ENCODE assay signal across 19 cellular contexts in genomic region chr4:7055990-7056325, GRCh38. TPM values are rescaled to one million over a fixed set of nuclear protein-coding genes. Genes with fewer than 3 reads are reported as not detected.
DNase-seq lines count a peak whose midpoint lies in the region; ATAC-seq and TF ChIP-seq lines count a peak whose summit lies in the region.
"Had no signal": no experiment of that assay in that cellular context is flagged by ENCODE, and none has a peak within 500 bp of the region (broad histone marks: within the 10 kb centered on the region; RNA-seq: fewer than 3 reads in every experiment).

No MANE protein-coding gene starts in this region.

- peaks cover 43% of the 10 kb centered on the region for H3K36me3 Mint-ChIP-seq in activated CD8-positive, alpha-beta T cell treated with anti-CD3 and anti-CD28 coated beads, Interleukin-2, amount 10 ng/mL, durations not matched to agents 7 days and 5 days (ENCODE audit: low read depth)
- peaks cover 35% of the 10 kb centered on the region for H3K36me3 Mint-ChIP-seq in activated CD8-positive, alpha-beta T cell treated with anti-CD3 and anti-CD28 coated beads for 36 hours (ENCODE audit: low read depth)

- no peak for ATAC-seq in activated CD8-positive, alpha-beta T cell treated with anti-CD3 and anti-CD28 coated beads, Interleukin-2, amount 10 ng/mL, durations not matched to agents 7 days and 5 days
- no peak for ATAC-seq in activated CD8-positive, alpha-beta T cell treated with anti-CD3 and anti-CD28 coated beads for 36 hours
- ATAC-seq in stimulated activated naive CD8-positive, alpha-beta T cell treated with anti-CD3 and anti-CD28 coated beads, Interleukin-15, Interleukin-2, amounts not matched to agents 100 U/mL and 50 U/mL, for 24 hours, result no peak
- ATAC-seq in stimulated activated naive CD8-positive, alpha-beta T cell treated with anti-CD3 and anti-CD28 coated beads, Interleukin-15, amount 100 ng/mL, for 72 hours, result no peak
- ATAC-seq in HG03442 (IDR thresholded peaks at IDR 0.05; ENCODE audit: unreplicated experiment), result no peak
- ATAC-seq: K562 had no signal

- no peak overlapping the region for H2AFZ ChIP-seq in osteoblast (ENCODE audit: low read length)

- H3K27me3 Mint-ChIP-seq in activated CD8-positive, alpha-beta T cell treated with anti-CD3 and anti-CD28 coated beads, Interleukin-2, amount 10 ng/mL, durations not matched to agents 7 days and 5 days (ENCODE audit: low read depth), result no peaks in the 10 kb centered on the region
- H3K27me3 Mint-ChIP-seq in activated CD8-positive, alpha-beta T cell treated with anti-CD3 and anti-CD28 coated beads for 36 hours, result no peaks in the 10 kb centered on the region
- no peaks in the 10 kb centered on the region for H3K27me3 Mint-ChIP-seq in stimulated activated naive CD8-positive, alpha-beta T cell treated with anti-CD3 and anti-CD28 coated beads, Interleukin-15, amount 100 ng/mL, for 72 hours
- H3K27me3 Mint-ChIP-seq: B cell had no signal

- no peaks in the 10 kb centered on the region for H3K27me3 ChIP-seq in osteoblast (ENCODE audit: insufficient read depth, low read length)

- DNase-seq in activated CD8-positive, alpha-beta T cell treated with anti-CD3 and anti-CD28 coated beads, Interleukin-2, amount 10 ng/mL, durations not matched to agents 7 days and 5 days, result no peak
- no peak for DNase-seq in activated CD8-positive, alpha-beta T cell treated with anti-CD3 and anti-CD28 coated beads for 36 hours
- DNase-seq in stimulated activated naive CD8-positive, alpha-beta T cell treated with anti-CD3 and anti-CD28 coated beads, Interleukin-15, Interleukin-2, amounts not matched to agents 100 U/mL and 50 U/mL, for 24 hours, result peak; percentile 2
- no peak for DNase-seq in stimulated activated naive CD8-positive, alpha-beta T cell treated with anti-CD3 and anti-CD28 coated beads, Interleukin-15, amount 100 ng/mL, for 72 hours
- DNase-seq in osteoblast (ENCODE audit: insufficient read length, low spot score, missing footprints) (peak; percentile 62), NCI-H510A (lab: John Stamatoyannopoulos, UW) (no peak), NK-92 (lab: John Stamatoyannopoulos, UW; ENCODE audit: unreplicated experiment) (no peak)
- DNase-seq: 8988T, DMS79 treated with DMSO at 0.1 percent for 48 hours, NCI-H1092 treated with DMSO at 0.1 percent for 48 hours, NCI-H146, NCI-H2029 treated with DMSO at 0.1 percent for 48 hours, NCI-H2171 treated with DMSO at 0.1 percent for 48 hours, NCI-H446 treated with DMSO at 0.1 percent for 48 hours, NCI-H748 treated with DMSO at 0.1 percent for 48 hours, OCI-M1 had no signal

- TF ChIP-seq CTCF in activated CD8-positive, alpha-beta T cell treated with anti-CD3 and anti-CD28 coated beads for 36 hours (IDR thresholded peaks at IDR 0.05), result no peak
- TF ChIP-seq CTCF in osteoblast (IDR thresholded peaks at IDR 0.05; ENCODE audit: extremely low read depth, low read depth, low read length), result no peak

- peak overlapping the region; percentile 34 for H3K27ac Mint-ChIP-seq in activated CD8-positive, alpha-beta T cell treated with anti-CD3 and anti-CD28 coated beads, Interleukin-2, amount 10 ng/mL, durations not matched to agents 7 days and 5 days
- H3K27ac Mint-ChIP-seq in activated CD8-positive, alpha-beta T cell treated with anti-CD3 and anti-CD28 coated beads for 36 hours, result no peak overlapping the region
- no peak overlapping the region for H3K27ac Mint-ChIP-seq in stimulated activated naive CD8-positive, alpha-beta T cell treated with anti-CD3 and anti-CD28 coated beads, Interleukin-15, amount 100 ng/mL, for 72 hours
- H3K27ac Mint-ChIP-seq: B cell had no signal

- peaks cover 55% of the 10 kb centered on the region for H3K79me2 ChIP-seq in osteoblast (ENCODE audit: insufficient read depth, low read length)

- no peak overlapping the region for H3K4me2 ChIP-seq in osteoblast (ENCODE audit: insufficient read depth, low read length)

- H3K4me1 ChIP-seq in osteoblast (ENCODE audit: insufficient read depth, low read length), result peaks cover 5% of the 10 kb centered on the region

- peaks cover 49% of the 10 kb centered on the region for H3K36me3 ChIP-seq in osteoblast (ENCODE audit: insufficient read depth, low read length)

- H3K4me3 Mint-ChIP-seq in activated CD8-positive, alpha-beta T cell treated with anti-CD3 and anti-CD28 coated beads, Interleukin-2, amount 10 ng/mL, durations not matched to agents 7 days and 5 days, result no peak overlapping the region
- no peak overlapping the region for H3K4me3 Mint-ChIP-seq in activated CD8-positive, alpha-beta T cell treated with anti-CD3 and anti-CD28 coated beads for 36 hours
- H3K4me3 Mint-ChIP-seq in stimulated activated naive CD8-positive, alpha-beta T cell treated with anti-CD3 and anti-CD28 coated beads, Interleukin-15, amount 100 ng/mL, for 72 hours, result no peak overlapping the region
- H3K4me3 Mint-ChIP-seq: B cell had no signal

- CTCF ChIA-PET in activated CD8-positive, alpha-beta T cell treated with anti-CD3 and anti-CD28 coated beads, Interleukin-2, amount 10 ng/mL, durations not matched to agents 7 days and 5 days (lab: Charles Lee), result interaction anchor here (0.9 to 4.3 kb wide), 3 partner anchors 8 to 12 kb away, joined by 3 to 27 read pairs (median 23); partner anchors contain the start of genes GRPEL1 and TADA2B
- CTCF ChIA-PET in activated CD8-positive, alpha-beta T cell treated with anti-CD3 and anti-CD28 coated beads for 36 hours (lab: Charles Lee), result interaction anchor here (1.3 to 1.8 kb wide), 3 partner anchors 10 to 15 kb away, joined by 3 to 8 read pairs (median 6); partner anchors contain the start of gene TADA2B

- H3K9me3 Mint-ChIP-seq in activated CD8-positive, alpha-beta T cell treated with anti-CD3 and anti-CD28 coated beads, Interleukin-2, amount 10 ng/mL, durations not matched to agents 7 days and 5 days (ENCODE audit: insufficient read depth), result no peaks in the 10 kb centered on the region
- H3K9me3 Mint-ChIP-seq in activated CD8-positive, alpha-beta T cell treated with anti-CD3 and anti-CD28 coated beads for 36 hours, result no peaks in the 10 kb centered on the region
- no peaks in the 10 kb centered on the region for H3K9me3 Mint-ChIP-seq in stimulated activated naive CD8-positive, alpha-beta T cell treated with anti-CD3 and anti-CD28 coated beads, Interleukin-15, amount 100 ng/mL, for 72 hours

- peaks cover 13% of the 10 kb centered on the region for H4K20me1 ChIP-seq in osteoblast (ENCODE audit: insufficient read depth, low read length)

- intact Hi-C loops in activated CD8-positive, alpha-beta T cell treated with anti-CD3 and anti-CD28 coated beads for 36 hours (cut with micrococcal nuclease), result no loop called here

- POLR2A ChIA-PET in activated CD8-positive, alpha-beta T cell treated with anti-CD3 and anti-CD28 coated beads, Interleukin-2, amount 10 ng/mL, durations not matched to agents 7 days and 5 days (lab: Charles Lee), result interaction anchor here (0.6 to 1.3 kb wide), 2 partner anchors 12 to 13 kb away, joined by 3 to 5 read pairs; partner anchors contain the start of genes GRPEL1 and TADA2B
- POLR2A ChIA-PET in activated CD8-positive, alpha-beta T cell treated with anti-CD3 and anti-CD28 coated beads for 36 hours (lab: Charles Lee), result interaction anchor here (1.0 to 10.2 kb wide), 4 partner anchors 8 to 15 kb away, joined by 3 to 67 read pairs (median 15); partner anchors contain the start of genes GRPEL1 and TADA2B

- no peak overlapping the region for H3K27ac ChIP-seq in osteoblast (ENCODE audit: low read depth, low read length)

- no peak overlapping the region for H3K4me3 ChIP-seq in osteoblast (ENCODE audit: insufficient read depth, low read length)
- H3K4me3 ChIP-seq: K562 had no signal

- peaks cover 21% of the 10 kb centered on the region for H3K4me1 Mint-ChIP-seq in activated CD8-positive, alpha-beta T cell treated with anti-CD3 and anti-CD28 coated beads, Interleukin-2, amount 10 ng/mL, durations not matched to agents 7 days and 5 days (ENCODE audit: low read depth)
- H3K4me1 Mint-ChIP-seq in activated CD8-positive, alpha-beta T cell treated with anti-CD3 and anti-CD28 coated beads for 36 hours (ENCODE audit: low read depth), result peaks cover 24% of the 10 kb centered on the region
- H3K4me1 Mint-ChIP-seq in stimulated activated naive CD8-positive, alpha-beta T cell treated with anti-CD3 and anti-CD28 coated beads, Interleukin-15, amount 100 ng/mL, for 72 hours, result peaks cover 32% of the 10 kb centered on the region

- H3K9me3 ChIP-seq in osteoblast (ENCODE audit: low read depth, low read length), result no peaks in the 10 kb centered on the region

RNA-seq across cellular contexts. Expression of gene GRPEL1, which starts 11.9 kb away (rescaled TPM):
- 10 to 100 TPM; 43.1 to 49.4 TPM for total RNA-seq in activated CD8-positive, alpha-beta T cell treated with anti-CD3 and anti-CD28 coated beads, Interleukin-2, amount 10 ng/mL, durations not matched to agents 7 days and 5 days
- 10 to 100 TPM; 82.4 to 84.5 TPM for total RNA-seq in activated CD8-positive, alpha-beta T cell treated with anti-CD3 and anti-CD28 coated beads for 36 hours
- 10.3 and 21.0 TPM in 2 replicates for total RNA-seq in osteoblast

RNA-seq across cellular contexts. Expression of gene TADA2B, which starts 12.8 kb away (rescaled TPM):
- total RNA-seq in activated CD8-positive, alpha-beta T cell treated with anti-CD3 and anti-CD28 coated beads, Interleukin-2, amount 10 ng/mL, durations not matched to agents 7 days and 5 days, result 10 to 100 TPM; 16.6 to 16.8 TPM
- 10 to 100 TPM in 1 of 2 experiments, 1 to 10 TPM in 1; 7.7 to 10.0 TPM for total RNA-seq in activated CD8-positive, alpha-beta T cell treated with anti-CD3 and anti-CD28 coated beads for 36 hours
- 12.7 and 13.0 TPM in 2 replicates for total RNA-seq in osteoblast

Comparison
In these comparisons a context has a peak if more than half of its experiments do, and no peak if none do; other contexts are left out.
1. DNase-seq: peak in stimulated activated naive CD8-positive, alpha-beta T cell treated with anti-CD3 and anti-CD28 coated beads, Interleukin-15, Interleukin-2, amounts not matched to agents 100 U/mL and 50 U/mL, for 24 hours (single experiment) and osteoblast (single experiment); none in activated CD8-positive, alpha-beta T cell treated with anti-CD3 and anti-CD28 coated beads, Interleukin-2, amount 10 ng/mL, durations not matched to agents 7 days and 5 days (single experiment), activated CD8-positive, alpha-beta T cell treated with anti-CD3 and anti-CD28 coated beads for 36 hours (single experiment), stimulated activated naive CD8-positive, alpha-beta T cell treated with anti-CD3 and anti-CD28 coated beads, Interleukin-15, amount 100 ng/mL, for 72 hours (0 of 2), NCI-H510A (single experiment) and NK-92 (single experiment).